Comparison of ENCODE assay signal across 33 cellular contexts in genomic region chr6:146861029-146861563, GRCh38.
"Had no signal": no experiment of that assay in that cellular context is flagged by ENCODE, and none has a peak within 500 bp of the region (broad histone marks: within the 10 kb centered on the region; RNA-seq: fewer than 3 reads in every experiment).

No MANE protein-coding gene starts in this region.

- ATAC-seq: activated CD8-positive, alpha-beta T cell treated with anti-CD3 and anti-CD28 coated beads for 36 hours; activated T-cell treated with anti-CD3 and anti-CD28 coated beads, Interleukin-2, amount 50 U/mL, for 72 hours; activated T-helper 17 cell treated with anti-CD3 and anti-CD28 coated beads, Interleukin-2, amount 50 U/mL, for 72 hours; Right ventricle myocardium inferior had no signal

- H3K9me3 Mint-ChIP-seq: activated CD8-positive, alpha-beta T cell treated with anti-CD3 and anti-CD28 coated beads for 36 hours; activated naive CD8-positive, alpha-beta T cell treated with anti-CD3 and anti-CD28 coated beads for 36 hours; activated T-cell treated with anti-CD3 and anti-CD28 coated beads, Interleukin-2, amount 50 U/mL, for 72 hours; activated T-helper 17 cell treated with anti-CD3 and anti-CD28 coated beads, Interleukin-2, amount 50 U/mL, for 72 hours had no signal

- H3K9ac ChIP-seq: KMS-11 had no signal

- H3K36me3 Mint-ChIP-seq: activated naive CD8-positive, alpha-beta T cell treated with anti-CD3 and anti-CD28 coated beads for 36 hours had no signal

- H3K27ac ChIP-seq: brain microvascular endothelial cell, KMS-11, RWPE1, WERI-Rb-1 had no signal

- H3K4me1 Mint-ChIP-seq: activated T-helper 17 cell treated with anti-CD3 and anti-CD28 coated beads, Interleukin-2, amount 50 U/mL, for 72 hours had no signal

- H3K27ac Mint-ChIP-seq: activated CD8-positive, alpha-beta T cell treated with anti-CD3 and anti-CD28 coated beads for 36 hours; activated naive CD8-positive, alpha-beta T cell treated with anti-CD3 and anti-CD28 coated beads for 36 hours; activated T-cell treated with anti-CD3 and anti-CD28 coated beads, Interleukin-2, amount 50 U/mL, for 72 hours; activated T-helper 17 cell treated with anti-CD3 and anti-CD28 coated beads, Interleukin-2, amount 50 U/mL, for 72 hours had no signal

- H3K36me3 ChIP-seq: brain microvascular endothelial cell, WERI-Rb-1 had no signal

- H3K4me2 ChIP-seq: KMS-11 had no signal

- DNase-seq: activated CD4-positive, alpha-beta T cell treated with anti-CD3 and anti-CD28 coated beads for 1 hour; activated CD4-positive, alpha-beta T cell treated with anti-CD3 and anti-CD28 coated beads for 48 hours; activated CD4-positive, CD25-positive, alpha-beta regulatory T cell; activated CD8-positive, alpha-beta T cell treated with anti-CD3 and anti-CD28 coated beads for 36 hours; activated effector memory CD4-positive, alpha-beta T cell treated with anti-CD3 and anti-CD28 coated beads, Interleukin-2, amount 50 U/mL, for 16 hours; activated naive CD4-positive, alpha-beta T cell; activated naive CD4-positive, alpha-beta T cell treated with anti-CD3 and anti-CD28 coated beads, Interleukin-2, amount 50 U/mL, for 16 hours; activated naive CD8-positive, alpha-beta T cell treated with anti-CD3 and anti-CD28 coated beads for 36 hours; activated T-cell treated with anti-CD3 and anti-CD28 coated beads, Interleukin-2, amount 50 U/mL, for 1 hour; activated T-cell treated with anti-CD3 and anti-CD28 coated beads, Interleukin-2, amount 50 U/mL, for 72 hours; amniotic stem cell; aorta; brain microvascular endothelial cell; central memory CD4-positive, alpha-beta T cell; NCI-H1436 treated with DMSO at 0.1 percent for 48 hours; NCI-H187 treated with DMSO at 0.1 percent for 48 hours; NCI-H2081; NCI-H2171 treated with DMSO at 0.1 percent for 48 hours; NCI-H2227 treated with DMSO at 0.1 percent for 48 hours; NCI-H446; NCI-H510A treated with DMSO at 0.1 percent for 48 hours; NCI-H526 treated with DMSO at 0.1 percent for 48 hours; NCI-H774; SIG-M5; SW 1271; T-helper 1 cell; T-helper 2 cell; T-helper 9 cell; WERI-Rb-1 had no signal

- H3K27me3 ChIP-seq: brain microvascular endothelial cell had no signal

- H3K4me3 Mint-ChIP-seq: activated CD8-positive, alpha-beta T cell treated with anti-CD3 and anti-CD28 coated beads for 36 hours; activated naive CD8-positive, alpha-beta T cell treated with anti-CD3 and anti-CD28 coated beads for 36 hours; activated T-cell treated with anti-CD3 and anti-CD28 coated beads, Interleukin-2, amount 50 U/mL, for 72 hours; activated T-helper 17 cell treated with anti-CD3 and anti-CD28 coated beads, Interleukin-2, amount 50 U/mL, for 72 hours had no signal
